ENCODE assay signal across 9 cellular contexts in genomic region chr6:13304101-13304500, GRCh38. TPM values are rescaled to one million over a fixed set of nuclear protein-coding genes. Genes with fewer than 3 reads are reported as not detected.
A peak's percentile ranks its signal among the peaks of the same experiment; 100 is the strongest.
DNase-seq lines count a peak whose midpoint lies in the region; ATAC-seq and TF ChIP-seq lines count a peak whose summit lies in the region.
"Had no signal": no experiment of that assay in that cellular context is flagged by ENCODE, and none has a peak within 500 bp of the region (broad histone marks: within the 10 kb centered on the region; RNA-seq: fewer than 3 reads in every experiment).

No MANE protein-coding gene starts in this region.

- H3K4me3 ChIP-seq in GM08714 (ENCODE audit: low read length): peak overlapping the region; percentile 39; the same call in 1 of the 2 replicates
- H3K4me3 ChIP-seq in esophagus muscularis mucosa: peak overlapping the region in 3 of 4 donors; percentile 42 to 44 (median 43)
- H3K4me3 ChIP-seq in skin epidermis: no peak overlapping the region

- H3K4me3 Mint-ChIP-seq in T-helper 17 cell: peak overlapping the region; percentile 9

- peaks cover 17% of the 10 kb centered on the region for H3K4me1 Mint-ChIP-seq in T-helper 17 cell

- H3K4me1 ChIP-seq in esophagus muscularis mucosa: peaks cover 30 to 33% (median 32%) of the 10 kb centered on the region in 4 donors

- no peak for DNase-seq in T-helper 17 cell
- DNase-seq in esophagus muscularis mucosa (ENCODE audit: extremely low spot score): peak; percentile 83
- DNase-seq in stimulated activated CD4-positive, alpha-beta T cell treated with anti-CD3 and anti-CD28 coated beads, Interleukin-2, amount 100 ng/mL, for 24 hours: no peak
- DNase-seq: activated CD4-positive, CD25-positive, alpha-beta regulatory T cell had no signal

- WGBS in esophagus muscularis mucosa: 49% methylated on average over 6 of the region's 6 CpGs

- no peaks in the 10 kb centered on the region for H3K27me3 Mint-ChIP-seq in T-helper 17 cell

- intact Hi-C loops in esophagus muscularis mucosa (cut with DNase I): no loop called here

- H3K9me3 ChIP-seq in T-helper 17 cell (ENCODE audit: control insufficient read depth, low read length, poor library complexity, severe bottlenecking) (no peaks in the 10 kb centered on the region), esophagus muscularis mucosa (no peaks in the 10 kb centered on the region)

- H3K36me3 Mint-ChIP-seq in T-helper 17 cell (ENCODE audit: low read depth): peaks cover 16% of the 10 kb centered on the region

- H3K27me3 ChIP-seq in esophagus muscularis mucosa: no peaks in the 10 kb centered on the region

- no peak for TF ChIP-seq CTCF in esophagus muscularis mucosa (IDR thresholded peaks at IDR 0.05)

- H3K27ac ChIP-seq in esophagus muscularis mucosa (replicated peaks in 1 of 4): peak overlapping the region; percentile 61 to 82 (median 74)
- peak overlapping the region in 17 of 21 experiments; percentile 23 to 86 (median 45) for H3K27ac ChIP-seq in skin epidermis

- H3K36me3 ChIP-seq in esophagus muscularis mucosa: peaks cover 0 to 44% (median 27%) of the 10 kb centered on the region in 4 donors

- TF ChIP-seq EP300 in esophagus muscularis mucosa (IDR thresholded peaks at IDR 0.05): no peak

- no peak for TF ChIP-seq POLR2A in esophagus muscularis mucosa (IDR thresholded peaks at IDR 0.05; ENCODE audit: low read depth)

- peak overlapping the region; percentile 97 for H3K27ac Mint-ChIP-seq in T-helper 17 cell

- ATAC-seq in T-helper 17 cell (no peak), GM18519 (IDR thresholded peaks at IDR 0.05; ENCODE audit: low FRiP score, unreplicated experiment) (no peak), HG03097 (IDR thresholded peaks at IDR 0.05; ENCODE audit: low FRiP score, unreplicated experiment) (no peak), HG03280 (IDR thresholded peaks at IDR 0.05; ENCODE audit: unreplicated experiment) (no peak)

RNA-seq across cellular contexts. Expression of gene TBC1D7, which starts 24.2 kb away (rescaled TPM):
- 10 to 100 TPM in 1 of 2 donors, 1 to 10 TPM in 1; 9.1 to 12.4 TPM for total RNA-seq in T-helper 17 cell
- total RNA-seq in esophagus muscularis mucosa: 10 to 100 TPM in 1 of 4 donors, 1 to 10 TPM in 3; 5.5 to 12.5 (median 8.4) TPM

Comparison
In these comparisons a context has a peak if more than half of its experiments do, and no peak if none do; other contexts are left out.
1. H3K4me3 ChIP-seq: peak in GM08714 (single experiment) and esophagus muscularis mucosa (3 of 4); none in skin epidermis (0 of 7).